8 cellular contexts compared by ENCODE assay signal in genomic region chr18:24271381-24272331, GRCh38.
A peak's percentile ranks its signal among the peaks of the same experiment; 100 is the strongest.
DNase-seq lines count a peak whose midpoint lies in the region; ATAC-seq and TF ChIP-seq lines count a peak whose summit lies in the region.

No MANE protein-coding gene starts in this region.

- peak overlapping the region; percentile 87 for H3K4me2 ChIP-seq in BLaER1
- peak overlapping the region; percentile 97 for H3K4me2 ChIP-seq in osteoblast (ENCODE audit: insufficient read depth, low read length)

- 0 out of 2 replicates have a peak, but pooled peaks cover 10% of the 10 kb centered on the region for H3K4me1 ChIP-seq in BLaER1
- H3K4me1 ChIP-seq in osteoblast (ENCODE audit: insufficient read depth, low read length) = peaks cover 19% of the 10 kb centered on the region

- H4K20me1 ChIP-seq in BLaER1 (peaks cover 34% of the 10 kb centered on the region), osteoblast (ENCODE audit: insufficient read depth, low read length) (no peaks in the 10 kb centered on the region)

- peak overlapping the region; percentile 85 for H2AFZ ChIP-seq in osteoblast (ENCODE audit: low read length)

- peak; percentile 12 for TF ChIP-seq CTCF in osteoblast (IDR thresholded peaks at IDR 0.05; ENCODE audit: extremely low read depth, low read depth, low read length)

- H3K36me3 ChIP-seq in BLaER1 = 0 out of 2 replicates have a peak, but pooled peaks cover 5% of the 10 kb centered on the region
- no peaks in the 10 kb centered on the region for H3K36me3 ChIP-seq in osteoblast (ENCODE audit: insufficient read depth, low read length)

- intact Hi-C loops in left cardiac atrium (cut with DNase I) = loop anchor here (5.0 to 10.0 kb wide), 2 partner anchors 39 to 53 kb away; no protein-coding TSS in a partner anchor

- peak overlapping the region; percentile 69 for H3K4me3 ChIP-seq in BLaER1
- peak overlapping the region; percentile 87 for H3K4me3 ChIP-seq in osteoblast (ENCODE audit: insufficient read depth, low read length)

- DNase-seq in NCI-H460 (ENCODE audit: extremely low read depth, low read depth) = peak; percentile 37
- peak; percentile 77 for DNase-seq in left cardiac atrium
- peak; percentile 95 for DNase-seq in osteoblast (ENCODE audit: insufficient read length, low spot score, missing footprints)
- DNase-seq in NCI-H524 treated with DMSO at 0.1 percent for 48 hours (lab: John Stamatoyannopoulos, UW) = no peak

- ATAC-seq in GM21576 (IDR thresholded peaks at IDR 0.05; ENCODE audit: unreplicated experiment) = peak; percentile 50
- ATAC-seq in left cardiac atrium = peak; percentile 89 to 91
- no peak for ATAC-seq in GM21515 (IDR thresholded peaks at IDR 0.05; ENCODE audit: unreplicated experiment)

- H3K9ac ChIP-seq in BLaER1 = peak overlapping the region; percentile 31; the same call in 1 of the 2 replicates

- no peaks in the 10 kb centered on the region for H3K9me3 ChIP-seq in BLaER1
- no peaks in the 10 kb centered on the region for H3K9me3 ChIP-seq in osteoblast (ENCODE audit: low read depth, low read length)

- H3K27ac ChIP-seq in BLaER1 (no peak overlapping the region), angular gyrus (ENCODE audit: low read depth, low read length) (peak overlapping the region; percentile 99), osteoblast (ENCODE audit: low read depth, low read length) (peak overlapping the region; percentile 46)

- H3K27me3 ChIP-seq in BLaER1 (peaks cover 32% of the 10 kb centered on the region), osteoblast (ENCODE audit: insufficient read depth, low read length) (no peaks in the 10 kb centered on the region)

- peaks cover 7% of the 10 kb centered on the region for H3K79me2 ChIP-seq in osteoblast (ENCODE audit: insufficient read depth, low read length)
